ENCODE assay signal across 11 cellular contexts in the genomic region with DNA sequence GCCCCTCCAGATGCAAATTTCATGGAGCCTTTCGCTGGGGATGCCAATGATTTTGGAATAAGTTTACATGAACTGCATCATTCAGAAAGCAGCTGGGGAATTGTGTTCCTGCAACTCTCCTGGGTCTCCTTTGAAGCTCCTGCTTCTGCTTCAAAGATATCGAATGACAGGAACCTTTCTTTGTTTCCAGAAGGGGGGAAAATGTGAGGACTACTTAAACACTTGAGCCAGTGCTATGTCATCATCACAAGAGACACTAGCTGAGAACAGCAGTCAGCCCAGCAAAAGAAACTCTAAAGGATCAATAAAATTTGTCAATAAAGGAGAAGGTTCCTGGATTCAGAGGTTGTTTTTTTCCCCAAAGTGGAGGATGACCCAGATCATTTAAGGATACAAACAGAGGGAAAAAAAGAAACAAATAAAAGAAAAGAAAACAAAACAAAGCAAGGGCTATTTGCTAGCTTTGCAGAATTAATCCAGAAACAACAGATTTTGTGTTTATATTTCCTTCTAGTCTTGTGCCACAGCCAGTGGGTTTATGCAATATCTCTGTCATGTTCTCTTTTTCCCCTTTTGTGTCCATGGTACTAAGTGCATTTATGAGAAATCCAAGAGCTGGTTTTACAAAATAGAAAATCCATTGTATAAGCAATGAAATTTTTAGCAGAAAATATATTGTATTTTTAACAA.
DNase-seq lines count a peak whose midpoint lies in the region; ATAC-seq and TF ChIP-seq lines count a peak whose summit lies in the region.
"Had no signal": no experiment of that assay in that cellular context is flagged by ENCODE, and none has a peak within 500 bp of the region (broad histone marks: within the 10 kb centered on the region; RNA-seq: fewer than 3 reads in every experiment).

No MANE protein-coding gene starts in this region.

- H3K79me2 ChIP-seq in hepatocyte = no peaks in the 10 kb centered on the region

- no peaks in the 10 kb centered on the region for H3K36me3 ChIP-seq in hepatocyte (replicated peaks; ENCODE audit: insufficient read depth, low read depth)
- H3K36me3 ChIP-seq: pancreas had no signal

- H3K4me2 ChIP-seq in hepatocyte = no peak overlapping the region

- no peak for ATAC-seq in GM18873 (IDR thresholded peaks at IDR 0.05; ENCODE audit: low FRiP score, unreplicated experiment)

- DNase-seq in NCI-H1436 (lab: John Stamatoyannopoulos, UW) = peak; percentile 75
- no peak for DNase-seq in NCI-H1436 treated with DMSO at 0.1 percent for 48 hours (lab: John Stamatoyannopoulos, UW)
- peak; percentile 23 for DNase-seq in NCI-H524 treated with DMSO at 0.1 percent for 48 hours (lab: John Stamatoyannopoulos, UW)
- DNase-seq in hepatocyte (ENCODE audit: low spot score) = no peak
- peak; percentile 49 for DNase-seq in skeletal muscle cell (ENCODE audit: low read depth)
- no peak for DNase-seq in middle frontal gyrus (ENCODE audit: extremely low spot score, low spot score)
- DNase-seq in RPMI8226 = no peak
- DNase-seq: activated CD4-positive, CD25-positive, alpha-beta regulatory T cell treated with anti-CD3 and anti-CD28 coated beads, Interleukin-2, amount 50 U/mL, for 72 hours; kidney; pancreas had no signal

- H4K20me1 ChIP-seq in hepatocyte (ENCODE audit: insufficient read depth, poor library complexity, severe bottlenecking) = no peaks in the 10 kb centered on the region

- no peak for TF ChIP-seq CTCF in hepatocyte (IDR thresholded peaks at IDR 0.05; ENCODE audit: poor library complexity)

- 39% methylated on average over 2 of the region's 2 CpGs for WGBS in hepatocyte (ENCODE audit: low lambda C conversion rate, missing lambda C conversion rate)

- peak overlapping the region; percentile 2 for H3K27ac ChIP-seq in hepatocyte
- H3K27ac ChIP-seq: pancreas had no signal

- H3K9me2 ChIP-seq in hepatocyte (replicated peaks; ENCODE audit: insufficient read depth) = no peaks in the 10 kb centered on the region

- H3K9me3 ChIP-seq in hepatocyte (ENCODE audit: low read depth) = peaks cover 5% of the 10 kb centered on the region
- H3K9me3 ChIP-seq: pancreas had no signal

- peaks cover 7% of the 10 kb centered on the region for H3K4me1 ChIP-seq in hepatocyte (ENCODE audit: insufficient read depth)
- H3K4me1 ChIP-seq: pancreas had no signal

- H2AFZ ChIP-seq in hepatocyte = no peak overlapping the region

- H3K4me3 ChIP-seq in hepatocyte = no peak overlapping the region
- no peak overlapping the region for H3K4me3 ChIP-seq in skeletal muscle cell (ENCODE audit: low read depth, low read length)
- H3K4me3 ChIP-seq: pancreas had no signal

- H3K27me3 ChIP-seq in hepatocyte = no peaks in the 10 kb centered on the region
- H3K27me3 ChIP-seq: pancreas had no signal

Comparison
In these comparisons a context has a peak if more than half of its experiments do, and no peak if none do; other contexts are left out.
1. DNase-seq: peak in NCI-H1436 (single experiment), NCI-H524 treated with DMSO at 0.1 percent for 48 hours (single experiment) and skeletal muscle cell (single experiment); none in NCI-H1436 treated with DMSO at 0.1 percent for 48 hours (single experiment), hepatocyte (single experiment), middle frontal gyrus (single experiment) and RPMI8226 (single experiment).